In the genomic region with DNA sequence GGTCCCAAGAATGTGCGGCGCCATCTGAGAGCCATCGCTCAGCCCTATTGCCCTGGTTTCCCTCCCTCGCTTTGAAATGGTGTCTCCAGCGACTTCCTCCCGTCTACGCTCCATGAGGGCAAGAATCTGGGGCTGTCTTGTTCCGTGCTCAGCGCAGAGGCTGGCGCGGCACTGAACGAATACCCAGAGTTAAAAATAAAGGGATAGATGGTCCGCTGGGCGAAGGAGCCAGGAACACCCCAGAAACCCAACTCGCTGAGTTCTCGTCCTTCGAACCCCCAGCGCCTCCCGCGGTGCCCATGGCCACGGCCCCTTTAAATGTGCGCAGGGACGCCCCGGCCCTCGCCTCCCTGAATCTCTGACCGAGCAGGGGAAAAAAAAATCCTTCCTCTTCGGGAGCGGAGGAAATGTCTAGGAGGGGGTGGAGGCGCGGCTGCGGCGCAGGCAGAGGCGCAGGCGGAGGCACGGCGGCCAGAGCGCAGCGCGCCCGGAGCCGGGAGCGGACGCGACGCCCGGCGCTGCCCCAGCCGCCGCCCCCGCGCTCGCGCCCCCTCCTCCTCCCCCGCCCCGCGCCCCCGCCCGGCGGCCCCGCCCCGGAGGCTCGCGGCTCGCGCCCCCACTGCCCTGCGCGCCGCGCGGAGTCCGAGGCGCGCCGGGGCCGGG, we compare ENCODE assay signal across 10 cellular contexts. TPM values are rescaled to one million over a fixed set of nuclear protein-coding genes. Genes with fewer than 3 reads are reported as not detected.
A peak's percentile ranks its signal among the peaks of the same experiment; 100 is the strongest.
DNase-seq lines count a peak whose midpoint lies in the region; ATAC-seq, FAIRE-seq and TF ChIP-seq lines count a peak whose summit lies in the region.
"Had no signal": no experiment of that assay in that cellular context is flagged by ENCODE, and none has a peak within 500 bp of the region (broad histone marks: within the 10 kb centered on the region; RNA-seq: fewer than 3 reads in every experiment).

No MANE protein-coding gene starts in this region.

- H3F3A ChIP-seq in SK-N-SH (replicated peaks; ENCODE audit: insufficient read depth) (no peaks in the 10 kb centered on the region), neural cell (ENCODE audit: insufficient read depth, low read length, poor library complexity, severe bottlenecking) (no peaks in the 10 kb centered on the region)

- peaks cover 0 to 5% of the 10 kb centered on the region in 2 experiments; a peak in 1 of 4 replicates for H3K4me1 ChIP-seq in SK-N-SH (ENCODE audit: control insufficient read depth in 1 of 2, insufficient read depth in 2 of 2, low read depth in 1 of 2, low read length in 1 of 2)

- H3K27ac ChIP-seq in SK-N-SH (ENCODE audit: low read depth in 2 of 2, low read length in 1 of 2) (no peak overlapping the region), neural cell (ENCODE audit: low read length) (no peak overlapping the region)

- TF ChIP-seq RAD21 in SK-N-SH (IDR thresholded peaks at IDR 0.05; ENCODE audit: low read length) (no peak), neural cell (conservative IDR thresholded peaks at IDR 0.05) (no peak)

- H3K4me3 ChIP-seq in SK-N-SH (ENCODE audit: low read depth in 2 of 2, low read length in 1 of 2) (no peak overlapping the region; a peak in 1 of 4 replicates), neural cell (ENCODE audit: low read length) (peak overlapping the region; percentile 65)

- H3K9ac ChIP-seq in SK-N-SH: no peak overlapping the region
- H3K9ac ChIP-seq in neural cell (ENCODE audit: low read length): no peak overlapping the region

- 11% methylated on average over 41 of the region's 75 CpGs for WGBS in SK-N-SH (ENCODE audit: low lambda C conversion rate)

- intact Hi-C loops in left cardiac atrium (cut with DNase I): no loop called here

- peaks cover 9% of the 10 kb centered on the region; the same call in 1 of the 2 replicates for H3K27me3 ChIP-seq in SK-N-SH (ENCODE audit: insufficient read depth)
- H3K27me3 ChIP-seq in neural cell (ENCODE audit: insufficient read depth, low read depth, low read length): peaks cover 52% of the 10 kb centered on the region

- H3K4me2 ChIP-seq in SK-N-SH (no peak overlapping the region), neural cell (ENCODE audit: low read length) (no peak overlapping the region)

- H3K9me2 ChIP-seq in SK-N-SH (no peaks in the 10 kb centered on the region), neural cell (ENCODE audit: insufficient read depth, low read length) (no peaks in the 10 kb centered on the region)

- no peaks in the 10 kb centered on the region for H3K79me2 ChIP-seq in SK-N-SH (ENCODE audit: insufficient read depth)
- H3K79me2 ChIP-seq in neural cell (replicated peaks; ENCODE audit: insufficient read depth, low read length): no peaks in the 10 kb centered on the region

- H4K20me1 ChIP-seq in SK-N-SH (ENCODE audit: insufficient read depth) (no peaks in the 10 kb centered on the region), neural cell (ENCODE audit: insufficient read depth) (no peaks in the 10 kb centered on the region)

- DNase-seq in SK-N-SH (peak; percentile 80), left cardiac atrium (peak; percentile 79), urothelium cell line (ENCODE audit: low spot score) (peak; percentile 77), NOMO-1 treated with DMSO at 0.1 percent for 48 hours (lab: John Stamatoyannopoulos, UW; ENCODE audit: unreplicated experiment) (no peak), DMS53 (lab: John Stamatoyannopoulos, UW) (no peak)
- no peak for DNase-seq in activated effector memory CD4-positive, alpha-beta T cell treated with Interleukin-2 at 50 U/mL for 16 hours

- CTCF ChIA-PET in SK-N-SH (lab: Yijun Ruan, JAX): interaction anchor here (1.0 kb wide), 1 partner anchor 12 kb away, joined by 3 read pairs; no protein-coding TSS in a partner anchor

- H2AFZ ChIP-seq in SK-N-SH (ENCODE audit: low read depth): no peak overlapping the region
- no peak overlapping the region for H2AFZ ChIP-seq in neural cell (ENCODE audit: low read depth, low read length)

- TF ChIP-seq EP300 in SK-N-SH (IDR thresholded peaks at IDR 0.05; ENCODE audit: borderline replicate concordance in 1 of 2, low read depth in 1 of 2, low read length in 1 of 2): no peak
- TF ChIP-seq EP300 in neural cell (conservative IDR thresholded peaks at IDR 0.05; ENCODE audit: poor library complexity, severe bottlenecking): no peak

- TF ChIP-seq CTCF in SK-N-SH (IDR thresholded peaks at IDR 0.05) (no peak), neural cell (IDR thresholded peaks at IDR 0.05; ENCODE audit: poor library complexity, severe bottlenecking) (no peak)

- H3K36me3 ChIP-seq in SK-N-SH (replicated peaks in 1 of 2; ENCODE audit: control insufficient read depth in 1 of 2, insufficient read depth in 2 of 2, low read length in 1 of 2) (no peaks in the 10 kb centered on the region), neural cell (ENCODE audit: insufficient read depth, low read length) (no peaks in the 10 kb centered on the region)

- ATAC-seq in SK-N-SH treated with all-trans-retinoic acid at 6 μM for 48 hours (no peak), left cardiac atrium (peak; percentile 56 to 66)

- H3K9me3 ChIP-seq in SK-N-SH (no peaks in the 10 kb centered on the region), neural cell (ENCODE audit: low read length) (no peaks in the 10 kb centered on the region)

- FAIRE-seq in urothelium cell line (lab: Jason Lieb, UNC): no peak

- POLR2A ChIA-PET in SK-N-SH (lab: Yijun Ruan, JAX): no interaction called here

TF ChIP-seq in SK-N-SH, 30 proteins besides CTCF, POLR2A, EP300 and RAD21 (continues in another document):
- TF ChIP-seq YY1 (IDR thresholded peaks at IDR 0.05; ENCODE audit: low read depth) (no peak), GATA2 (CRISPR knock-in tag; IDR thresholded peaks at IDR 0.05) (no peak), FOXJ3 (CRISPR knock-in tag; IDR thresholded peaks at IDR 0.05) (no peak), NFIC (IDR thresholded peaks at IDR 0.05; ENCODE audit: borderline replicate concordance) (no peak), TAF1 (IDR thresholded peaks at IDR 0.05; ENCODE audit: borderline replicate concordance, low read depth, low read length) (no peak)
- TF ChIP-seq, protein P1, sequence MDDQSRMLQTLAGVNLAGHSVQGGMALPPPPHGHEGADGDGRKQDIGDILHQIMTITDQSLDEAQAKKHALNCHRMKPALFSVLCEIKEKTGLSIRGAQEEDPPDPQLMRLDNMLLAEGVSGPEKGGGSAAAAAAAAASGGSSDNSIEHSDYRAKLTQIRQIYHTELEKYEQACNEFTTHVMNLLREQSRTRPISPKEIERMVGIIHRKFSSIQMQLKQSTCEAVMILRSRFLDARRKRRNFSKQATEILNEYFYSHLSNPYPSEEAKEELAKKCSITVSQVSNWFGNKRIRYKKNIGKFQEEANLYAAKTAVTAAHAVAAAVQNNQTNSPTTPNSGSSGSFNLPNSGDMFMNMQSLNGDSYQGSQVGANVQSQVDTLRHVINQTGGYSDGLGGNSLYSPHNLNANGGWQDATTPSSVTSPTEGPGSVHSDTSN (IDR thresholded peaks at IDR 0.05): no peak

TF ChIP-seq in SK-N-SH treated with all-trans-retinoic acid at 6 μM for 48 hours, 23 proteins besides CTCF, POLR2A, EP300 and RAD21 (continues in another document):
- TF ChIP-seq ISL1 (CRISPR knock-in tag; IDR thresholded peaks at IDR 0.05) (no peak), ARNTL (CRISPR knock-in tag; IDR thresholded peaks at IDR 0.05; ENCODE audit: borderline replicate concordance, low read depth) (no peak), BACH2 (CRISPR knock-in tag; IDR thresholded peaks at IDR 0.05; ENCODE audit: borderline replicate concordance) (no peak), ZC3H10 (CRISPR knock-in tag; IDR thresholded peaks at IDR 0.05) (no peak)
- TF ChIP-seq, protein P2, sequence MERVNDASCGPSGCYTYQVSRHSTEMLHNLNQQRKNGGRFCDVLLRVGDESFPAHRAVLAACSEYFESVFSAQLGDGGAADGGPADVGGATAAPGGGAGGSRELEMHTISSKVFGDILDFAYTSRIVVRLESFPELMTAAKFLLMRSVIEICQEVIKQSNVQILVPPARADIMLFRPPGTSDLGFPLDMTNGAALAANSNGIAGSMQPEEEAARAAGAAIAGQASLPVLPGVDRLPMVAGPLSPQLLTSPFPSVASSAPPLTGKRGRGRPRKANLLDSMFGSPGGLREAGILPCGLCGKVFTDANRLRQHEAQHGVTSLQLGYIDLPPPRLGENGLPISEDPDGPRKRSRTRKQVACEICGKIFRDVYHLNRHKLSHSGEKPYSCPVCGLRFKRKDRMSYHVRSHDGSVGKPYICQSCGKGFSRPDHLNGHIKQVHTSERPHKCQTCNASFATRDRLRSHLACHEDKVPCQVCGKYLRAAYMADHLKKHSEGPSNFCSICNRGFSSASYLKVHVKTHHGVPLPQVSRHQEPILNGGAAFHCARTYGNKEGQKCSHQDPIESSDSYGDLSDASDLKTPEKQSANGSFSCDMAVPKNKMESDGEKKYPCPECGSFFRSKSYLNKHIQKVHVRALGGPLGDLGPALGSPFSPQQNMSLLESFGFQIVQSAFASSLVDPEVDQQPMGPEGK (CRISPR knock-in tag; IDR thresholded peaks at IDR 0.05; ENCODE audit: borderline replicate concordance): no peak

TF ChIP-seq in neural cell, 6 proteins besides CTCF, POLR2A, EP300 and RAD21 (continues in another document):
- no peak for TF ChIP-seq MXI1 (conservative IDR thresholded peaks at IDR 0.05; ENCODE audit: poor library complexity, severe bottlenecking)
- TF ChIP-seq, protein P3, sequence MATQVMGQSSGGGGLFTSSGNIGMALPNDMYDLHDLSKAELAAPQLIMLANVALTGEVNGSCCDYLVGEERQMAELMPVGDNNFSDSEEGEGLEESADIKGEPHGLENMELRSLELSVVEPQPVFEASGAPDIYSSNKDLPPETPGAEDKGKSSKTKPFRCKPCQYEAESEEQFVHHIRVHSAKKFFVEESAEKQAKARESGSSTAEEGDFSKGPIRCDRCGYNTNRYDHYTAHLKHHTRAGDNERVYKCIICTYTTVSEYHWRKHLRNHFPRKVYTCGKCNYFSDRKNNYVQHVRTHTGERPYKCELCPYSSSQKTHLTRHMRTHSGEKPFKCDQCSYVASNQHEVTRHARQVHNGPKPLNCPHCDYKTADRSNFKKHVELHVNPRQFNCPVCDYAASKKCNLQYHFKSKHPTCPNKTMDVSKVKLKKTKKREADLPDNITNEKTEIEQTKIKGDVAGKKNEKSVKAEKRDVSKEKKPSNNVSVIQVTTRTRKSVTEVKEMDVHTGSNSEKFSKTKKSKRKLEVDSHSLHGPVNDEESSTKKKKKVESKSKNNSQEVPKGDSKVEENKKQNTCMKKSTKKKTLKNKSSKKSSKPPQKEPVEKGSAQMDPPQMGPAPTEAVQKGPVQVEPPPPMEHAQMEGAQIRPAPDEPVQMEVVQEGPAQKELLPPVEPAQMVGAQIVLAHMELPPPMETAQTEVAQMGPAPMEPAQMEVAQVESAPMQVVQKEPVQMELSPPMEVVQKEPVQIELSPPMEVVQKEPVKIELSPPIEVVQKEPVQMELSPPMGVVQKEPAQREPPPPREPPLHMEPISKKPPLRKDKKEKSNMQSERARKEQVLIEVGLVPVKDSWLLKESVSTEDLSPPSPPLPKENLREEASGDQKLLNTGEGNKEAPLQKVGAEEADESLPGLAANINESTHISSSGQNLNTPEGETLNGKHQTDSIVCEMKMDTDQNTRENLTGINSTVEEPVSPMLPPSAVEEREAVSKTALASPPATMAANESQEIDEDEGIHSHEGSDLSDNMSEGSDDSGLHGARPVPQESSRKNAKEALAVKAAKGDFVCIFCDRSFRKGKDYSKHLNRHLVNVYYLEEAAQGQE (IDR thresholded peaks at IDR 0.05; ENCODE audit: borderline replicate concordance): no peak

RNA-seq across cellular contexts. Expression of a gene that starts 8.6 kb away (rescaled TPM):
- polyA plus RNA-seq in SK-N-SH (2012; rRNA removed) (not detected in 2 replicates), neural cell (0.42 TPM in 1 of 2 replicates, not detected in the other)
- 0.01 TPM in 1 of 2 replicates, not detected in the other for polyA plus RNA-seq in SK-N-SH (2012; cell fraction: cytosol; rRNA removed)
- polyA plus RNA-seq in SK-N-SH (2012; cell fraction: nucleus; rRNA removed): not detected in 2 replicates
- 10 to 100 TPM; 19.3 to 28.7 TPM for total RNA-seq in left cardiac atrium
- 0.12 and 0.24 TPM in 2 replicates for polyA minus RNA-seq in neural cell
- total RNA-seq: activated CD8-positive, alpha-beta memory T cell treated with anti-CD3 and anti-CD28 coated beads for 36 hours had no signal
- polyA plus RNA-seq: AG04450 had no signal

Comparison
In these comparisons a context has a peak if more than half of its experiments do, and no peak if none do; other contexts are left out.
1. DNase-seq: peak in SK-N-SH (single experiment), left cardiac atrium (single experiment) and urothelium cell line (single experiment); none in NOMO-1 treated with DMSO at 0.1 percent for 48 hours (single experiment), activated effector memory CD4-positive, alpha-beta T cell treated with Interleukin-2 at 50 U/mL for 16 hours (single experiment) and DMS53 (single experiment).